1 cellular context compared by ENCODE assay signal in the genomic region with DNA sequence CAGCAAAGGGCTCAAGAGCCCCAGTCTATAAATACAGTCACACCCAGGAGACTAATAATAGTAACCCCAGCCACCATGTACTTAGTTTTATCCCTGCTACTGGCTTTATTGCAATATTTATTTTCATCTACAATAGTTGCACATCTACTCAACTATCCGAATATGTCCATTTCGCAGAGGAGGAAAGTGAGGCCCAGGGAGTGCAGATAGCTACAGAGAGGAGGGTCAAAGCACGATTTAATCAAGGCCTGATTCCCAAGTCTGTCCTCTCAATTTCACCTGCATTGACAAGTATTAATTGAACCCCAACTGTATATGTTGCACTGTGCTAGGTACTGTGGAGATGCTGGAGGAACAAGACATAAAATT.
TF ChIP-seq lines count a peak whose summit lies in the region.

No MANE protein-coding gene starts in this region.

TF ChIP-seq in HCT116, 20 proteins besides CTCF, POLR2A, EP300 and RAD21:
- TF ChIP-seq, protein P1, sequence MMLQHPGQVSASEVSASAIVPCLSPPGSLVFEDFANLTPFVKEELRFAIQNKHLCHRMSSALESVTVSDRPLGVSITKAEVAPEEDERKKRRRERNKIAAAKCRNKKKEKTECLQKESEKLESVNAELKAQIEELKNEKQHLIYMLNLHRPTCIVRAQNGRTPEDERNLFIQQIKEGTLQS (IDR thresholded peaks at IDR 0.05), result no peak
- TF ChIP-seq CEBPB (IDR thresholded peaks at IDR 0.05; ENCODE audit: low read depth) (no peak), SRF (IDR thresholded peaks at IDR 0.05; ENCODE audit: low read depth) (no peak), POLR2AphosphoS5 (IDR thresholded peaks at IDR 0.05; ENCODE audit: low read depth, low read length) (no peak), FOSL1 (IDR thresholded peaks at IDR 0.05; ENCODE audit: low read depth) (no peak), TCF7L2 (IDR thresholded peaks at IDR 0.05; ENCODE audit: borderline replicate concordance, extremely low read depth, insufficient read depth, insufficient read length) (no peak), EZH2 (IDR thresholded peaks at IDR 0.05) (no peak), CBX3 (IDR thresholded peaks at IDR 0.05; ENCODE audit: low read depth) (no peak), SIN3A (IDR thresholded peaks at IDR 0.05; ENCODE audit: low read depth) (no peak), SP1 (IDR thresholded peaks at IDR 0.05; ENCODE audit: low read depth) (no peak), ZFX (IDR thresholded peaks at IDR 0.05) (no peak), YY1 (IDR thresholded peaks at IDR 0.05; ENCODE audit: extremely low read depth, insufficient replicate concordance, low read depth, low read length) (no peak), ZNF274 (IDR thresholded peaks at IDR 0.05; ENCODE audit: low read depth, low read length) (no peak), EGR1 (IDR thresholded peaks at IDR 0.05; ENCODE audit: low read depth) (no peak)
- TF ChIP-seq, protein P2, sequence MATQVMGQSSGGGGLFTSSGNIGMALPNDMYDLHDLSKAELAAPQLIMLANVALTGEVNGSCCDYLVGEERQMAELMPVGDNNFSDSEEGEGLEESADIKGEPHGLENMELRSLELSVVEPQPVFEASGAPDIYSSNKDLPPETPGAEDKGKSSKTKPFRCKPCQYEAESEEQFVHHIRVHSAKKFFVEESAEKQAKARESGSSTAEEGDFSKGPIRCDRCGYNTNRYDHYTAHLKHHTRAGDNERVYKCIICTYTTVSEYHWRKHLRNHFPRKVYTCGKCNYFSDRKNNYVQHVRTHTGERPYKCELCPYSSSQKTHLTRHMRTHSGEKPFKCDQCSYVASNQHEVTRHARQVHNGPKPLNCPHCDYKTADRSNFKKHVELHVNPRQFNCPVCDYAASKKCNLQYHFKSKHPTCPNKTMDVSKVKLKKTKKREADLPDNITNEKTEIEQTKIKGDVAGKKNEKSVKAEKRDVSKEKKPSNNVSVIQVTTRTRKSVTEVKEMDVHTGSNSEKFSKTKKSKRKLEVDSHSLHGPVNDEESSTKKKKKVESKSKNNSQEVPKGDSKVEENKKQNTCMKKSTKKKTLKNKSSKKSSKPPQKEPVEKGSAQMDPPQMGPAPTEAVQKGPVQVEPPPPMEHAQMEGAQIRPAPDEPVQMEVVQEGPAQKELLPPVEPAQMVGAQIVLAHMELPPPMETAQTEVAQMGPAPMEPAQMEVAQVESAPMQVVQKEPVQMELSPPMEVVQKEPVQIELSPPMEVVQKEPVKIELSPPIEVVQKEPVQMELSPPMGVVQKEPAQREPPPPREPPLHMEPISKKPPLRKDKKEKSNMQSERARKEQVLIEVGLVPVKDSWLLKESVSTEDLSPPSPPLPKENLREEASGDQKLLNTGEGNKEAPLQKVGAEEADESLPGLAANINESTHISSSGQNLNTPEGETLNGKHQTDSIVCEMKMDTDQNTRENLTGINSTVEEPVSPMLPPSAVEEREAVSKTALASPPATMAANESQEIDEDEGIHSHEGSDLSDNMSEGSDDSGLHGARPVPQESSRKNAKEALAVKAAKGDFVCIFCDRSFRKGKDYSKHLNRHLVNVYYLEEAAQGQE (IDR thresholded peaks at IDR 0.05; ENCODE audit: low read depth), result no peak
- TF ChIP-seq, protein P3, sequence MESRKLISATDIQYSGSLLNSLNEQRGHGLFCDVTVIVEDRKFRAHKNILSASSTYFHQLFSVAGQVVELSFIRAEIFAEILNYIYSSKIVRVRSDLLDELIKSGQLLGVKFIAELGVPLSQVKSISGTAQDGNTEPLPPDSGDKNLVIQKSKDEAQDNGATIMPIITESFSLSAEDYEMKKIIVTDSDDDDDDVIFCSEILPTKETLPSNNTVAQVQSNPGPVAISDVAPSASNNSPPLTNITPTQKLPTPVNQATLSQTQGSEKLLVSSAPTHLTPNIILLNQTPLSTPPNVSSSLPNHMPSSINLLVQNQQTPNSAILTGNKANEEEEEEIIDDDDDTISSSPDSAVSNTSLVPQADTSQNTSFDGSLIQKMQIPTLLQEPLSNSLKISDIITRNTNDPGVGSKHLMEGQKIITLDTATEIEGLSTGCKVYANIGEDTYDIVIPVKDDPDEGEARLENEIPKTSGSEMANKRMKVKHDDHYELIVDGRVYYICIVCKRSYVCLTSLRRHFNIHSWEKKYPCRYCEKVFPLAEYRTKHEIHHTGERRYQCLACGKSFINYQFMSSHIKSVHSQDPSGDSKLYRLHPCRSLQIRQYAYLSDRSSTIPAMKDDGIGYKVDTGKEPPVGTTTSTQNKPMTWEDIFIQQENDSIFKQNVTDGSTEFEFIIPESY (IDR thresholded peaks at IDR 0.05; ENCODE audit: extremely low read depth, insufficient replicate concordance, low read length), result no peak
- TF ChIP-seq, protein P4, sequence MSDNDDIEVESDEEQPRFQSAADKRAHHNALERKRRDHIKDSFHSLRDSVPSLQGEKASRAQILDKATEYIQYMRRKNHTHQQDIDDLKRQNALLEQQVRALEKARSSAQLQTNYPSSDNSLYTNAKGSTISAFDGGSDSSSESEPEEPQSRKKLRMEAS (IDR thresholded peaks at IDR 0.05), result no peak
